ENCODE assay signal across 10 cellular contexts in the genomic region with DNA sequence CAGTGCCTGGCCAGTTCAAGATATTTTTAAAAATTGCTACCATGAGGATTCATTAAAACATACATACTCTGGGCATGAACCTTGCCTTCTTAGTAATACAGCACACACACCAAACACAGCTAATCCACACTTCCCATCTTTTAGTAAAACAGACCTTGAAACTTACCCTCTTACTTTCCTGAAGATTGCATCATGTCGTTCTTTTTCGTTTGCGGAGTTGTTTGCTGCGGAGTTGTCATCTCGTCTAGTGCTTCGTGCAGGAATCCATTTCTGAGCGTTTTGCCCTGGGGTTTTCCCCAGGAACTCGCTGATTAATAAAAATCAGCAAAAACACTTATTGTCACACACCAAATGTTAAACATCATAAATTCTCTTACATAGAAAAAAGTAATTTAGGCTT. TPM values are rescaled to one million over a fixed set of nuclear protein-coding genes. Genes with fewer than 3 reads are reported as not detected.
DNase-seq lines count a peak whose midpoint lies in the region; ATAC-seq lines count a peak whose summit lies in the region.
"Had no signal": no experiment of that assay in that cellular context is flagged by ENCODE, and none has a peak within 500 bp of the region (broad histone marks: within the 10 kb centered on the region; RNA-seq: fewer than 3 reads in every experiment).

No MANE protein-coding gene starts in this region.

- POLR2A ChIA-PET in activated CD4-positive, alpha-beta memory T cell treated with anti-CD3 and anti-CD28 coated beads for 36 hours (lab: Charles Lee), result interaction anchor here (0.9 to 1.1 kb wide), 3 partner anchors 51 to 53 kb away, joined by 4 read pairs; a partner anchor contains a TSS

- peaks cover 6% of the 10 kb centered on the region; the same call in 1 of the 2 replicates for H3K4me1 ChIP-seq in iPS-20b (ENCODE audit: insufficient read depth, low read length)
- H3K4me1 ChIP-seq in subcutaneous abdominal adipose tissue (ENCODE audit: control insufficient read depth in 5 of 5, insufficient read depth in 5 of 5, low read length in 5 of 5), result peaks cover 4 to 39% (median 38%) of the 10 kb centered on the region in 5 donors

- no peaks in the 10 kb centered on the region for H3K9me3 ChIP-seq in iPS-20b (ENCODE audit: insufficient read depth, low read depth, low read length)
- H3K9me3 ChIP-seq in subcutaneous abdominal adipose tissue (ENCODE audit: control insufficient read depth in 5 of 5, low read length in 5 of 5), result no peaks in the 10 kb centered on the region

- H3K4me3 Mint-ChIP-seq in activated naive CD4-positive, alpha-beta T cell treated with anti-CD3 and anti-CD28 coated beads for 36 hours, result peak overlapping the region; percentile 22
- H3K4me3 Mint-ChIP-seq in activated CD4-positive, alpha-beta memory T cell treated with anti-CD3 and anti-CD28 coated beads for 36 hours, result peak overlapping the region; percentile 63

- intact Hi-C loops in activated naive CD4-positive, alpha-beta T cell treated with anti-CD3 and anti-CD28 coated beads for 36 hours (cut with micrococcal nuclease), result loop anchor here (5.0 kb wide), 3 partner anchors 127 to 817 kb away; a partner anchor contains a TSS
- intact Hi-C loops in activated CD4-positive, alpha-beta memory T cell treated with anti-CD3 and anti-CD28 coated beads for 36 hours (cut with micrococcal nuclease), result loop anchor here (5.0 kb wide), 1 partner anchor 127 kb away; no protein-coding TSS in a partner anchor
- intact Hi-C loops in cardiac septum (cut with DNase I), result loop anchor here (5.0 kb wide), 2 partner anchors 33 to 1037 kb away; a partner anchor contains a TSS

- no peaks in the 10 kb centered on the region for H3K27me3 Mint-ChIP-seq in activated naive CD4-positive, alpha-beta T cell treated with anti-CD3 and anti-CD28 coated beads for 36 hours (ENCODE audit: low read depth)
- no peaks in the 10 kb centered on the region for H3K27me3 Mint-ChIP-seq in activated CD4-positive, alpha-beta memory T cell treated with anti-CD3 and anti-CD28 coated beads for 36 hours

- no peak for ATAC-seq in HG02884 (IDR thresholded peaks at IDR 0.05; ENCODE audit: unreplicated experiment)

- H3K36me3 ChIP-seq in iPS-20b (ENCODE audit: insufficient read depth, low read depth, low read length) (peaks cover 74% of the 10 kb centered on the region), subcutaneous abdominal adipose tissue (ENCODE audit: control insufficient read depth in 5 of 5, insufficient read depth in 5 of 5, low read length in 5 of 5) (peaks cover 42 to 63% (median 63%) of the 10 kb centered on the region in 5 donors)

- H3K9ac ChIP-seq in iPS-20b (ENCODE audit: low read depth, low read length), result no peak overlapping the region
- no peak overlapping the region for H3K9ac ChIP-seq in subcutaneous abdominal adipose tissue (ENCODE audit: low read length in 5 of 5)

- H3K4me1 Mint-ChIP-seq in activated naive CD4-positive, alpha-beta T cell treated with anti-CD3 and anti-CD28 coated beads for 36 hours (ENCODE audit: low read depth), result peaks cover 65% of the 10 kb centered on the region
- H3K4me1 Mint-ChIP-seq in activated CD4-positive, alpha-beta memory T cell treated with anti-CD3 and anti-CD28 coated beads for 36 hours (ENCODE audit: low read depth), result peaks cover 69% of the 10 kb centered on the region

- peak overlapping the region; percentile 97 for H3K27ac Mint-ChIP-seq in activated naive CD4-positive, alpha-beta T cell treated with anti-CD3 and anti-CD28 coated beads for 36 hours
- H3K27ac Mint-ChIP-seq in activated CD4-positive, alpha-beta memory T cell treated with anti-CD3 and anti-CD28 coated beads for 36 hours, result peak overlapping the region; percentile 92

- DNase-seq in activated naive CD4-positive, alpha-beta T cell treated with anti-CD3 and anti-CD28 coated beads for 36 hours, result peak; percentile 12
- no peak for DNase-seq in activated naive CD4-positive, alpha-beta T cell (lab: John Stamatoyannopoulos, UW)
- DNase-seq in activated CD4-positive, alpha-beta memory T cell treated with anti-CD3 and anti-CD28 coated beads for 36 hours, result peak; percentile 39
- DNase-seq in NCI-H2171 (lab: John Stamatoyannopoulos, UW) (no peak), cardiac septum (ENCODE audit: low spot score) (no peak)
- DNase-seq: NCI-H510A; stimulated activated CD4-positive, alpha-beta T cell treated with anti-CD3 and anti-CD28 coated beads, Interleukin-2, amount 100 ng/mL, for 48 hours had no signal

- CTCF ChIA-PET in activated naive CD4-positive, alpha-beta T cell treated with anti-CD3 and anti-CD28 coated beads for 36 hours (lab: Charles Lee), result interaction anchor here (3.6 kb wide), 1 partner anchor 13 kb away, joined by 32 read pairs; no protein-coding TSS in a partner anchor
- CTCF ChIA-PET in activated CD4-positive, alpha-beta memory T cell treated with anti-CD3 and anti-CD28 coated beads for 36 hours (lab: Charles Lee), result no interaction called here

- H3K36me3 Mint-ChIP-seq in activated naive CD4-positive, alpha-beta T cell treated with anti-CD3 and anti-CD28 coated beads for 36 hours (ENCODE audit: low read depth), result peaks cover 66% of the 10 kb centered on the region
- peaks cover 68% of the 10 kb centered on the region for H3K36me3 Mint-ChIP-seq in activated CD4-positive, alpha-beta memory T cell treated with anti-CD3 and anti-CD28 coated beads for 36 hours

- H3K27me3 ChIP-seq in iPS-20b (ENCODE audit: insufficient read depth, low read length), result no peaks in the 10 kb centered on the region
- H3K27me3 ChIP-seq in subcutaneous abdominal adipose tissue (ENCODE audit: control insufficient read depth in 5 of 5, insufficient read depth in 4 of 5, low read length in 5 of 5), result no peaks in the 10 kb centered on the region

- H3K9me3 Mint-ChIP-seq in activated naive CD4-positive, alpha-beta T cell treated with anti-CD3 and anti-CD28 coated beads for 36 hours, result no peaks in the 10 kb centered on the region
- H3K9me3 Mint-ChIP-seq in activated CD4-positive, alpha-beta memory T cell treated with anti-CD3 and anti-CD28 coated beads for 36 hours, result no peaks in the 10 kb centered on the region

- H3K27ac ChIP-seq in iPS-20b (ENCODE audit: low read length) (no peak overlapping the region), subcutaneous abdominal adipose tissue (ENCODE audit: low read depth, low read length) (peak overlapping the region; percentile 1)

- H3K4me3 ChIP-seq in iPS-20b (ENCODE audit: low read length), result peak overlapping the region; percentile 95; the same call in 1 of the 2 replicates
- H3K4me3 ChIP-seq in subcutaneous abdominal adipose tissue (ENCODE audit: low read depth in 1 of 5, low read length in 5 of 5), result no peak overlapping the region

RNA-seq across cellular contexts. Expression of a gene that starts 3.0 kb away (rescaled TPM):
- total RNA-seq in activated naive CD4-positive, alpha-beta T cell treated with anti-CD3 and anti-CD28 coated beads for 36 hours, result 100 to 1,000 TPM; 640 to 734 TPM
- 100 to 1,000 TPM; 794 to 835 TPM for total RNA-seq in activated CD4-positive, alpha-beta memory T cell treated with anti-CD3 and anti-CD28 coated beads for 36 hours
- total RNA-seq in cardiac septum, result 765 TPM

RNA-seq across cellular contexts. Expression of a gene that starts 52.1 kb away (rescaled TPM):
- total RNA-seq in activated naive CD4-positive, alpha-beta T cell treated with anti-CD3 and anti-CD28 coated beads for 36 hours, result 10 to 100 TPM; 50.4 to 52.4 TPM
- 10 to 100 TPM; 39.8 to 43.3 TPM for total RNA-seq in activated CD4-positive, alpha-beta memory T cell treated with anti-CD3 and anti-CD28 coated beads for 36 hours
- 38.8 TPM for total RNA-seq in cardiac septum

RNA-seq across cellular contexts. Expression of a gene that starts 54.7 kb away (rescaled TPM):
- 10 to 100 TPM; 28.7 to 29.7 TPM for total RNA-seq in activated naive CD4-positive, alpha-beta T cell treated with anti-CD3 and anti-CD28 coated beads for 36 hours
- 10 to 100 TPM; 37.6 to 39.9 TPM for total RNA-seq in activated CD4-positive, alpha-beta memory T cell treated with anti-CD3 and anti-CD28 coated beads for 36 hours
- total RNA-seq in cardiac septum, result 27.6 TPM

Comparison
In these comparisons a context has a peak if more than half of its experiments do, and no peak if none do; other contexts are left out.
1. DNase-seq: peak in activated naive CD4-positive, alpha-beta T cell treated with anti-CD3 and anti-CD28 coated beads for 36 hours (single experiment) and activated CD4-positive, alpha-beta memory T cell treated with anti-CD3 and anti-CD28 coated beads for 36 hours (single experiment); none in activated naive CD4-positive, alpha-beta T cell (0 of 4), NCI-H2171 (single experiment) and cardiac septum (single experiment).